ENCODE assay signal across 8 cellular contexts in the genomic region with DNA sequence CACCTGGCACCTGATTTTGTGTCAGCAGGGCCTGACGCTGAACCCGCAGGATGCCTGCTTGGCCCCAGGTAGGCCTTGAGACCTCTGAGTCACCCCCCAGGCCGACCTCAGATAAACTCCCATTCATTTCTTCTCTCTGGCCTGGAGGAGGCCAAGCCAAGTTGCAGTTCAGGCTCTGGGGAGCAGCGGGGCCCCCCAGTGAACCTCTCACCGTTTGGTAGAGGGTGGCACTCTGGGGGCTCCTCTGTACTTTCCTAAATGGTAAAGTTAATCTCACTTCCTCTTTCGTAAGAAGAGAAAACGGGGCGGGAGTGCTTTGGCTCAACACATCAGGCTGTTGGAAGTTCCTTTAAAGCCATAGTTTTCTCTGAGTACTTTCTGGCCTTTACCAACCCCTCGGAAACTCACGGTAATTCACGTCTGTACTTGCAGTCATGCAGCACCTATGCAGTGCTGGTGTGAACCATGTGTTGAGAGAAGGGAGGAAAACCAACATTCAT. TPM values are rescaled to one million over a fixed set of nuclear protein-coding genes. Genes with fewer than 3 reads are reported as not detected.
DNase-seq lines count a peak whose midpoint lies in the region; ATAC-seq and TF ChIP-seq lines count a peak whose summit lies in the region.

No MANE protein-coding gene starts in this region.

- peaks cover 29% of the 10 kb centered on the region for H3K4me1 ChIP-seq in MM.1S (ENCODE audit: low read length)
- H3K4me1 ChIP-seq in heart right ventricle: peaks cover 2 to 64% (median 50%) of the 10 kb centered on the region in 9 donors

- H3K27me3 ChIP-seq in MM.1S (replicated peaks; ENCODE audit: insufficient read depth, low read length) (no peaks in the 10 kb centered on the region), heart right ventricle (peaks cover 0 to 16% (median 0%) of the 10 kb centered on the region in 7 donors)

- no peaks in the 10 kb centered on the region for H4K20me1 ChIP-seq in MM.1S (ENCODE audit: insufficient read depth, low read length)

- H3K27ac ChIP-seq in MM.1S (ENCODE audit: low read length) (peak overlapping the region; percentile 81), heart right ventricle (peak overlapping the region in 8 of 10 donors; percentile 30 to 95 (median 60))

- H3K9me2 ChIP-seq in MM.1S (replicated peaks; ENCODE audit: insufficient read depth, low read length): no peaks in the 10 kb centered on the region

- H3K36me3 ChIP-seq in MM.1S (replicated peaks; ENCODE audit: insufficient read depth, low read length) (no peaks in the 10 kb centered on the region), heart right ventricle (peaks cover 0 to 24% (median 0%) of the 10 kb centered on the region in 9 donors)

- H3F3A ChIP-seq in MM.1S (ENCODE audit: insufficient read depth, low read length): peaks cover 20% of the 10 kb centered on the region

- no peak for TF ChIP-seq CTCF in AG10803 (conservative IDR thresholded peaks at IDR 0.05; ENCODE audit: low read length)
- no peak for TF ChIP-seq CTCF in MM.1S (IDR thresholded peaks at IDR 0.05; ENCODE audit: low read length)
- no peak for TF ChIP-seq CTCF in heart right ventricle (IDR thresholded peaks at IDR 0.05)

- peak overlapping the region; percentile 34; the same call in 1 of the 2 replicates for H3K9ac ChIP-seq in MM.1S (ENCODE audit: low read length)

- H3K9me3 ChIP-seq in MM.1S (replicated peaks; ENCODE audit: insufficient read depth, low read length): no peaks in the 10 kb centered on the region
- no peaks in the 10 kb centered on the region for H3K9me3 ChIP-seq in heart right ventricle

- peak overlapping the region; percentile 31 for H2AFZ ChIP-seq in MM.1S (ENCODE audit: low read length)

- H3K4me2 ChIP-seq in MM.1S (ENCODE audit: low read depth, low read length): peak overlapping the region; percentile 36; the same call in 1 of the 2 replicates

- intact Hi-C loops in heart right ventricle (cut with DNase I): loop anchor here in 3 of 10 donors (5.0 to 10.0 kb wide), 2 partner anchors 96 to 207 kb away; partner anchors contain the start of gene STK35 (in 1 of the 3)

- ATAC-seq in GM21367 (IDR thresholded peaks at IDR 0.05; ENCODE audit: unreplicated experiment): peak; percentile 63
- ATAC-seq in heart right ventricle: no peak

- 68 to 75% methylated on average over 11 of the region's 11 CpGs for WGBS in heart right ventricle, 2 donors

- DNase-seq in AG10803 (ENCODE audit: low read depth) (peak; percentile 52), MM.1S (peak; percentile 54), heart right ventricle (no peak), NCI-H1436 (lab: John Stamatoyannopoulos, UW) (no peak), SHP77 treated with DMSO at 0.1 percent for 48 hours (lab: John Stamatoyannopoulos, UW) (no peak), NCI-H187 treated with DMSO at 0.1 percent for 48 hours (lab: John Stamatoyannopoulos, UW) (no peak)
- no peak for DNase-seq in stimulated activated CD8-positive, alpha-beta memory T cell treated with anti-CD3 and anti-CD28 coated beads, Interleukin-4, amount 100 ng/mL, for 48 hours

- H3K79me2 ChIP-seq in MM.1S (ENCODE audit: low read length): peaks cover 38% of the 10 kb centered on the region

- H3K4me3 ChIP-seq in AG10803 (ENCODE audit: low read length) (peak overlapping the region; percentile 23), MM.1S (ENCODE audit: low read length) (no peak overlapping the region), heart right ventricle (peak overlapping the region in 2 of 10 donors; percentile 8 to 34)

RNA-seq across cellular contexts. Expression of gene SIRPA, which starts 2.8 kb away (rescaled TPM):
- total RNA-seq in heart right ventricle: 10 to 100 TPM; 16.7 to 45.8 (median 24.8) TPM
- 10 to 100 TPM in 1 of 2 donors, 1 to 10 TPM in 1; 9.7 to 31.5 TPM for polyA plus RNA-seq in heart right ventricle

Comparison
In these comparisons a context has a peak if more than half of its experiments do, and no peak if none do; other contexts are left out.
1. DNase-seq: peak in AG10803 (single experiment) and MM.1S (single experiment); none in heart right ventricle (0 of 2), NCI-H1436 (single experiment), stimulated activated CD8-positive, alpha-beta memory T cell treated with anti-CD3 and anti-CD28 coated beads, Interleukin-4, amount 100 ng/mL, for 48 hours (single experiment), SHP77 treated with DMSO at 0.1 percent for 48 hours (single experiment) and NCI-H187 treated with DMSO at 0.1 percent for 48 hours (single experiment).